In the genomic region with DNA sequence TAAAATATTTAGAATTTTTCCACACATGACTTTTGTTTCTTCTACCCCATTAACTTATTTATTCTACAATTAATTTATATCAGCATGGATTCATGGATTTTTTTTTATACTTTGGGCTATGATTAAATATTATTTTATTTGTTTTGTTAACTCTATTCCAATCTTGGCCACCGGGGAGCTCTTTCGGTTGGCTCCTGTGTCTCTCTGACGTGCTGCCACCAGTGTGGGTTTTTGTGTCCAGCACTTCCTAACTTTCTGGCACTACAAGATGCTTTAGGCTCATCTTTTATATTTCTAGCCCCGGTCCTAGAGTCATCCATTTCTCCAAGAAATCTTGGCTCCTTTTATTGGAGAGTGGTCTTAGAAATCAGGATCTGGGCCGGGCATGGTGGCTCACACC, we compare ENCODE assay signal across 21 cellular contexts. TPM values are rescaled to one million over a fixed set of nuclear protein-coding genes. Genes with fewer than 3 reads are reported as not detected.
DNase-seq lines count a peak whose midpoint lies in the region; ATAC-seq and TF ChIP-seq lines count a peak whose summit lies in the region.
"Had no signal": no experiment of that assay in that cellular context is flagged by ENCODE, and none has a peak within 500 bp of the region (broad histone marks: within the 10 kb centered on the region; RNA-seq: fewer than 3 reads in every experiment).

No MANE protein-coding gene starts in this region.

- TF ChIP-seq CTCF in CD14-positive monocyte (IDR thresholded peaks at IDR 0.05) (peak; percentile 25), nephron progenitor cell (IDR thresholded peaks at IDR 0.05) (peak; percentile 9), RWPE1 (conservative IDR thresholded peaks at IDR 0.05; ENCODE audit: low read depth) (no peak)

- H3K4me3 Mint-ChIP-seq in CD14-positive monocyte (no peak overlapping the region), nephron progenitor cell (no peak overlapping the region)
- H3K4me3 Mint-ChIP-seq: CD8-positive, alpha-beta memory T cell; GM23338 had no signal

- H3K27ac ChIP-seq in RWPE1, result no peak overlapping the region
- H3K27ac ChIP-seq: BLaER1, KMS-11, Peyer's patch had no signal

- H3K27ac Mint-ChIP-seq in CD14-positive monocyte (no peak overlapping the region), nephron progenitor cell (no peak overlapping the region)
- H3K27ac Mint-ChIP-seq: GM23338 had no signal

- H3K9me3 Mint-ChIP-seq in CD14-positive monocyte, result peaks cover 0 to 20% (median 9%) of the 10 kb centered on the region in 7 donors
- peaks cover 41% of the 10 kb centered on the region for H3K9me3 Mint-ChIP-seq in nephron progenitor cell
- H3K9me3 Mint-ChIP-seq: GM23338 had no signal

- intact Hi-C loops in CD14-positive monocyte (cut with micrococcal nuclease), result loop anchor here in 1 of 2 donors (10.0 kb wide), 1 partner anchor 59 kb away; no protein-coding TSS in a partner anchor
- intact Hi-C loops in head of caudate nucleus (cut with DNase I), result no loop called here

- ATAC-seq in HG02852 (IDR thresholded peaks at IDR 0.05; ENCODE audit: unreplicated experiment), result no peak
- ATAC-seq: GM23338, HepG2 had no signal

- CTCF ChIA-PET in RWPE1 (lab: Yijun Ruan, JAX), result interaction anchor here (0.6 kb wide), 1 partner anchor 552 kb away, joined by 4 read pairs; no protein-coding TSS in a partner anchor

- H3K4me1 Mint-ChIP-seq in CD14-positive monocyte (no peaks in the 10 kb centered on the region), nephron progenitor cell (no peaks in the 10 kb centered on the region)
- H3K4me1 Mint-ChIP-seq: CD8-positive, alpha-beta memory T cell; GM23338 had no signal

- DNase-seq in CD14-positive monocyte (ENCODE audit: low spot score) (no peak), RKO (ENCODE audit: low spot score) (peak; percentile 4), ecto neural progenitor cell (ENCODE audit: low spot score) (peak; percentile 7), nephron progenitor cell (no peak), AML-193 (lab: John Stamatoyannopoulos, UW) (no peak), head of caudate nucleus (no peak), RWPE1 (ENCODE audit: low spot score) (no peak)
- DNase-seq: 8988T; CD8-positive, alpha-beta memory T cell; DMS79; NCI-H1048; NCI-H146; NCI-H2081 treated with DMSO at 0.1 percent for 48 hours; NCI-H510A treated with DMSO at 0.1 percent for 48 hours; Peyer's patch; SHP77 had no signal

- H3K27me3 Mint-ChIP-seq in CD14-positive monocyte (ENCODE audit: low read depth in 3 of 3), result peaks cover 34 to 62% (median 35%) of the 10 kb centered on the region in 3 donors
- H3K27me3 Mint-ChIP-seq in nephron progenitor cell (ENCODE audit: low read depth, poor library complexity), result peaks cover 81% of the 10 kb centered on the region

- no peaks in the 10 kb centered on the region for H3K36me3 Mint-ChIP-seq in CD14-positive monocyte
- no peaks in the 10 kb centered on the region for H3K36me3 Mint-ChIP-seq in nephron progenitor cell (ENCODE audit: low read depth)

- POLR2A ChIA-PET in RWPE1 (lab: Yijun Ruan, JAX; ENCODE audit: low non-redundant PET), result no interaction called here

RNA-seq across cellular contexts. Expression of gene AQP12B, which starts 18.9 kb away (rescaled TPM):
- polyA plus RNA-seq in CD14-positive monocyte, result not detected
- polyA plus RNA-seq: CD8-positive, alpha-beta memory T cell; GM23338; HepG2 had no signal

RNA-seq across cellular contexts. Expression of gene AQP12A, which starts 27.9 kb away (rescaled TPM):
- not detected for polyA plus RNA-seq in CD14-positive monocyte
- polyA plus RNA-seq: CD8-positive, alpha-beta memory T cell; GM23338; HepG2 had no signal

RNA-seq across cellular contexts. Expression of gene GPR35, which starts 38.5 kb away (rescaled TPM):
- polyA plus RNA-seq in CD14-positive monocyte, result 10 to 100 TPM; 30.6 to 36.3 TPM
- polyA plus RNA-seq: GM23338 had no signal

Comparison
In these comparisons a context has a peak if more than half of its experiments do, and no peak if none do; other contexts are left out.
1. DNase-seq: peak in RKO (single experiment) and ecto neural progenitor cell (single experiment); none in CD14-positive monocyte (single experiment), nephron progenitor cell (single experiment), AML-193 (0 of 2), head of caudate nucleus (0 of 42) and RWPE1 (single experiment).